Comparison of ENCODE assay signal across 12 cellular contexts in the genomic region with DNA sequence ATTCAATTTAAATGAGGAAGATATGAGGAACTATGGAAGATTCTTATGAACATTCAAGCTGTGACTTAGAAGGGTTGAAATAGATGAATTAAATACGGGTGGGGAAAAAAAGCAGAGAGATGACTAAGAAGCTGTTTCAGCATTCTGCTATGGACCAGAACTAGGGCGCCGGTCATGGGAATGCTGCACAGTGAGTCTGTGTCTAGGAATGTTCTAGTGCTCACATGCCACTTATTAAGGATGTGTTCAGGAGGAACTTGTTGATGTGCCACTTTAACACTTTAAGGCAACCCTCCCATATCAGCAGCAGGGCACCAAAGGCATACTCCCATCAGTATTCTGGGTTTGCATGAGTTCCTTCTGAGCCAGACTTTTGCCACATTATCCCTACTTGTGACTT.
DNase-seq lines count a peak whose midpoint lies in the region; ATAC-seq, FAIRE-seq and TF ChIP-seq lines count a peak whose summit lies in the region.
"Had no signal": no experiment of that assay in that cellular context is flagged by ENCODE, and none has a peak within 500 bp of the region (broad histone marks: within the 10 kb centered on the region; RNA-seq: fewer than 3 reads in every experiment).

No MANE protein-coding gene starts in this region.

- H3K4me1 ChIP-seq in RWPE2 (ENCODE audit: insufficient read depth, poor library complexity, severe bottlenecking) (peaks cover 8% of the 10 kb centered on the region), trophoblast cell (ENCODE audit: control insufficient read depth in 1 of 2, insufficient read depth in 2 of 2, low read length in 2 of 2) (peaks cover 3 to 5% of the 10 kb centered on the region in 2 experiments)

- TF ChIP-seq CTCF in RWPE2 (IDR thresholded peaks at IDR 0.05; ENCODE audit: poor library complexity, severe bottlenecking) (no peak), fibroblast of pulmonary artery (IDR thresholded peaks at IDR 0.05; ENCODE audit: low read length, missing control alignments) (no peak)

- no peak overlapping the region for H3K4me3 ChIP-seq in RWPE2 (ENCODE audit: severe bottlenecking)
- no peak overlapping the region for H3K4me3 ChIP-seq in fibroblast of pulmonary artery (replicated peaks; ENCODE audit: low read depth, low read length)
- no peak overlapping the region for H3K4me3 ChIP-seq in trophoblast cell (ENCODE audit: low read depth, low read length)

- H3K27ac Mint-ChIP-seq in effector memory CD8-positive, alpha-beta T cell = no peak overlapping the region
- H3K27ac Mint-ChIP-seq: naive B cell had no signal

- no peaks in the 10 kb centered on the region for H3K4me1 Mint-ChIP-seq in effector memory CD8-positive, alpha-beta T cell (ENCODE audit: low read depth in 2 of 2)
- H3K4me1 Mint-ChIP-seq: naive B cell had no signal

- H3K27me3 ChIP-seq in RWPE2 (ENCODE audit: insufficient read depth, poor library complexity, severe bottlenecking) (no peaks in the 10 kb centered on the region), trophoblast cell (ENCODE audit: insufficient read depth, low read length) (no peaks in the 10 kb centered on the region)

- H3K27me3 Mint-ChIP-seq in effector memory CD8-positive, alpha-beta T cell = no peaks in the 10 kb centered on the region
- H3K27me3 Mint-ChIP-seq: naive B cell had no signal

- H3K36me3 Mint-ChIP-seq in effector memory CD8-positive, alpha-beta T cell (ENCODE audit: insufficient read depth) = no peaks in the 10 kb centered on the region
- H3K36me3 Mint-ChIP-seq: naive B cell had no signal

- H3K4me2 ChIP-seq in trophoblast cell (ENCODE audit: low read length) = no peak overlapping the region

- H3K9ac ChIP-seq in trophoblast cell (ENCODE audit: low read length) = no peak overlapping the region

- H2BK5ac ChIP-seq in trophoblast cell (ENCODE audit: low read depth, low read length, poor library complexity) = no peak overlapping the region

- H3K9me3 ChIP-seq in RWPE2 (ENCODE audit: severe bottlenecking) = no peaks in the 10 kb centered on the region
- H3K9me3 ChIP-seq in trophoblast cell (ENCODE audit: insufficient read depth, low read depth, low read length) = no peaks in the 10 kb centered on the region

- H2BK120ac ChIP-seq in trophoblast cell (ENCODE audit: insufficient read depth, low read length, poor library complexity) = no peak overlapping the region

- H4K91ac ChIP-seq in trophoblast cell (ENCODE audit: low read depth, low read length) = no peak overlapping the region

- no peak for FAIRE-seq in HTR-8/SVneo (lab: Jason Lieb, UNC)

- H2AK5ac ChIP-seq in trophoblast cell (ENCODE audit: low read length) = no peak overlapping the region

- H3K23ac ChIP-seq in trophoblast cell (ENCODE audit: low read length) = no peak overlapping the region

- H2AFZ ChIP-seq in trophoblast cell (ENCODE audit: insufficient read depth, low read length, poor library complexity) = no peak overlapping the region

- peak; percentile 96 for ATAC-seq in RWPE2 (ENCODE audit: low read depth)
- no peak for ATAC-seq in effector memory CD8-positive, alpha-beta T cell (replicated peaks)

- no peaks in the 10 kb centered on the region for H3K79me2 ChIP-seq in trophoblast cell (ENCODE audit: control insufficient read depth, insufficient read depth, low read length, poor library complexity)

- no peak overlapping the region for H3K4me3 Mint-ChIP-seq in effector memory CD8-positive, alpha-beta T cell
- H3K4me3 Mint-ChIP-seq: naive B cell had no signal

- no peak overlapping the region for H4K12ac ChIP-seq in trophoblast cell (ENCODE audit: low read depth, low read length)

- peak overlapping the region; percentile 67 for H3K27ac ChIP-seq in RWPE2 (ENCODE audit: poor library complexity, severe bottlenecking)
- H3K27ac ChIP-seq in trophoblast cell (ENCODE audit: low read depth, low read length) = no peak overlapping the region

- no peak overlapping the region for H4K8ac ChIP-seq in trophoblast cell (ENCODE audit: low read depth, low read length)

- no peak overlapping the region for H2BK12ac ChIP-seq in trophoblast cell (ENCODE audit: low read length)

- H3K79me1 ChIP-seq in trophoblast cell (ENCODE audit: low read length) = peaks cover 4% of the 10 kb centered on the region

- H3K4ac ChIP-seq in trophoblast cell (ENCODE audit: low read depth, low read length) = no peak overlapping the region

- peak; percentile 97 for DNase-seq in EH (ENCODE audit: low read depth)
- peak; percentile 60 for DNase-seq in RWPE2 (ENCODE audit: low spot score)
- DNase-seq in fibroblast of pulmonary artery (ENCODE audit: low read depth) = peak; percentile 90
- peak; percentile 79 to 86 for DNase-seq in trophoblast cell
- DNase-seq in HTR-8/SVneo (ENCODE audit: insufficient read length, low spot score) = no peak
- DNase-seq in NCI-H146 treated with DMSO at 0.1 percent for 48 hours (lab: John Stamatoyannopoulos, UW; ENCODE audit: unreplicated experiment) = no peak
- DNase-seq in effector memory CD8-positive, alpha-beta T cell = no peak
- DNase-seq in activated CD8-positive, alpha-beta memory T cell treated with anti-CD3 and anti-CD28 coated beads, Interleukin-2, amount 50 U/mL, for 4 hours = no peak
- DNase-seq: activated CD4-positive, alpha-beta T cell treated with anti-CD3 and anti-CD28 coated beads, Interleukin-2, amount 50 U/mL, for 48 hours; activated naive CD4-positive, alpha-beta T cell treated with anti-CD3 and anti-CD28 coated beads, Interleukin-2, amount 50 U/mL, for 16 hours; naive B cell; NCI-H187 treated with DMSO at 0.1 percent for 48 hours had no signal

- H3K9me3 Mint-ChIP-seq in effector memory CD8-positive, alpha-beta T cell = peaks cover 7 to 8% of the 10 kb centered on the region in 2 donors

- H3K18ac ChIP-seq in trophoblast cell (ENCODE audit: low read length) = no peak overlapping the region

- H3K36me3 ChIP-seq in RWPE2 (ENCODE audit: low read depth) (no peaks in the 10 kb centered on the region), trophoblast cell (ENCODE audit: control insufficient read depth in 1 of 2, insufficient read depth in 2 of 2, low read length in 2 of 2) (no peaks in the 10 kb centered on the region)

- WGBS in trophoblast cell (ENCODE audit: extremely low coverage, insufficient coverage, insufficient read length) = no CpG with 5 or more reads among the region's 3 CpGs

- no peak overlapping the region for H3K14ac ChIP-seq in trophoblast cell (ENCODE audit: low read length)

Comparison
In these comparisons a context has a peak if more than half of its experiments do, and no peak if none do; other contexts are left out.
1. DNase-seq: peak in EH (single experiment), RWPE2 (single experiment), fibroblast of pulmonary artery (single experiment) and trophoblast cell (2 of 2); none in HTR-8/SVneo (single experiment), NCI-H146 treated with DMSO at 0.1 percent for 48 hours (single experiment), effector memory CD8-positive, alpha-beta T cell (0 of 3) and activated CD8-positive, alpha-beta memory T cell treated with anti-CD3 and anti-CD28 coated beads, Interleukin-2, amount 50 U/mL, for 4 hours (single experiment).